32 cellular contexts compared by ENCODE assay signal in genomic region chr6:93751969-93752368, GRCh38.
DNase-seq lines count a peak whose midpoint lies in the region; ATAC-seq and TF ChIP-seq lines count a peak whose summit lies in the region.
"Had no signal": no experiment of that assay in that cellular context is flagged by ENCODE, and none has a peak within 500 bp of the region (broad histone marks: within the 10 kb centered on the region; RNA-seq: fewer than 3 reads in every experiment).

No MANE protein-coding gene starts in this region.

- TF ChIP-seq CTCF in choroid plexus epithelial cell (conservative IDR thresholded peaks at IDR 0.05; ENCODE audit: low read depth, low read length), result no peak
- TF ChIP-seq CTCF in retinal pigment epithelial cell (conservative IDR thresholded peaks at IDR 0.05; ENCODE audit: low read depth, low read length), result no peak
- no peak for TF ChIP-seq CTCF in dorsolateral prefrontal cortex (IDR thresholded peaks at IDR 0.05 in 54 of 56, conservative IDR thresholded peaks at IDR 0.05 in 2 of 56; ENCODE audit: low read depth in 1 of 56, partially characterized antibody in 56 of 56)

- H3K4me3 Mint-ChIP-seq in activated T-cell treated with anti-CD3 and anti-CD28 coated beads, Interleukin-2, amount 50 U/mL, for 4 hours, result no peak overlapping the region
- H3K4me3 Mint-ChIP-seq: activated CD8-positive, alpha-beta T cell treated with anti-CD3 and anti-CD28 coated beads for 36 hours; activated naive CD4-positive, alpha-beta T cell treated with anti-CD3 and anti-CD28 coated beads, Interleukin-2, amount 10 ng/mL, durations not matched to agents 7 days and 5 days; B cell; CD4-positive, alpha-beta memory T cell; immature natural killer cell; stimulated activated naive CD8-positive, alpha-beta T cell treated with anti-CD3 and anti-CD28 coated beads, Interleukin-15, amount 100 ng/mL, for 72 hours had no signal

- H3K4me3 ChIP-seq in choroid plexus epithelial cell (ENCODE audit: low read depth, low read length) (no peak overlapping the region), retinal pigment epithelial cell (ENCODE audit: low read length) (no peak overlapping the region), dorsolateral prefrontal cortex (no peak overlapping the region)
- H3K4me3 ChIP-seq: cardiac muscle cell, esophagus squamous epithelium, Peyer's patch, right lobe of liver, thoracic aorta had no signal

- H3K9me3 Mint-ChIP-seq in activated T-cell treated with anti-CD3 and anti-CD28 coated beads, Interleukin-2, amount 50 U/mL, for 4 hours, result no peaks in the 10 kb centered on the region
- H3K9me3 Mint-ChIP-seq: activated CD8-positive, alpha-beta T cell treated with anti-CD3 and anti-CD28 coated beads for 36 hours had no signal

- H3K27ac ChIP-seq in dorsolateral prefrontal cortex, result no peak overlapping the region
- H3K27ac ChIP-seq: cardiac muscle cell, esophagus squamous epithelium, Peyer's patch, right lobe of liver, thoracic aorta had no signal

- no peaks in the 10 kb centered on the region for H3K27me3 ChIP-seq in dorsolateral prefrontal cortex
- H3K27me3 ChIP-seq: cardiac muscle cell, esophagus squamous epithelium, Peyer's patch, right lobe of liver had no signal

- H3K27me3 Mint-ChIP-seq in activated T-cell treated with anti-CD3 and anti-CD28 coated beads, Interleukin-2, amount 50 U/mL, for 4 hours (ENCODE audit: low read depth), result no peaks in the 10 kb centered on the region
- H3K27me3 Mint-ChIP-seq: activated CD8-positive, alpha-beta T cell treated with anti-CD3 and anti-CD28 coated beads for 36 hours; activated naive CD4-positive, alpha-beta T cell treated with anti-CD3 and anti-CD28 coated beads, Interleukin-2, amount 10 ng/mL, durations not matched to agents 7 days and 5 days; B cell; CD4-positive, alpha-beta memory T cell; stimulated activated naive CD8-positive, alpha-beta T cell treated with anti-CD3 and anti-CD28 coated beads, Interleukin-15, amount 100 ng/mL, for 72 hours had no signal

- DNase-seq in LHCN-M2 (ENCODE audit: low read depth) (peak; percentile 38), choroid plexus epithelial cell (ENCODE audit: low read depth) (peak; percentile 42), islet precursor cell (peak; percentile 59), retinal pigment epithelial cell (ENCODE audit: low read depth) (peak; percentile 39), dorsolateral prefrontal cortex (no peak)
- no peak for DNase-seq in activated T-cell treated with anti-CD3 and anti-CD28 coated beads, Interleukin-2, amount 50 U/mL, for 4 hours
- DNase-seq: activated CD4-positive, CD25-positive, alpha-beta regulatory T cell treated with anti-CD3 and anti-CD28 coated beads, Interleukin-2, amount 50 U/mL, for 72 hours; activated CD8-positive, alpha-beta memory T cell treated with anti-CD3 and anti-CD28 coated beads, Interleukin-2, amount 50 U/mL, for 48 hours; activated CD8-positive, alpha-beta T cell treated with anti-CD3 and anti-CD28 coated beads for 36 hours; activated naive CD4-positive, alpha-beta T cell treated with anti-CD3 and anti-CD28 coated beads, Interleukin-2, amount 10 ng/mL, durations not matched to agents 7 days and 5 days; amniotic stem cell; CD4-positive, alpha-beta memory T cell; DND-41; esophagus squamous epithelium; GOT3; hippocampal formation; immature natural killer cell; NCI-H1417; NCI-H2081 treated with DMSO at 0.1 percent for 48 hours; NCI-H748 treated with DMSO at 0.1 percent for 48 hours; Peyer's patch; posterior cingulate gyrus; right lobe of liver; SHP77; stimulated activated CD4-positive, alpha-beta T cell treated with anti-CD3 and anti-CD28 coated beads, Interleukin-2, amount 100 ng/mL, for 48 hours; stimulated activated naive CD8-positive, alpha-beta T cell treated with anti-CD3 and anti-CD28 coated beads, Interleukin-15, amount 100 ng/mL, for 72 hours had no signal

- no peaks in the 10 kb centered on the region for H3K4me1 Mint-ChIP-seq in activated T-cell treated with anti-CD3 and anti-CD28 coated beads, Interleukin-2, amount 50 U/mL, for 4 hours (ENCODE audit: low read depth)
- H3K4me1 Mint-ChIP-seq: activated naive CD4-positive, alpha-beta T cell treated with anti-CD3 and anti-CD28 coated beads, Interleukin-2, amount 10 ng/mL, durations not matched to agents 7 days and 5 days; B cell; CD4-positive, alpha-beta memory T cell; immature natural killer cell; stimulated activated naive CD8-positive, alpha-beta T cell treated with anti-CD3 and anti-CD28 coated beads, Interleukin-15, amount 100 ng/mL, for 72 hours had no signal

- no peaks in the 10 kb centered on the region for H3K36me3 Mint-ChIP-seq in activated T-cell treated with anti-CD3 and anti-CD28 coated beads, Interleukin-2, amount 50 U/mL, for 4 hours (ENCODE audit: insufficient read depth)
- H3K36me3 Mint-ChIP-seq: activated naive CD4-positive, alpha-beta T cell treated with anti-CD3 and anti-CD28 coated beads, Interleukin-2, amount 10 ng/mL, durations not matched to agents 7 days and 5 days; CD4-positive, alpha-beta memory T cell; immature natural killer cell had no signal

- ATAC-seq in GM19395 (IDR thresholded peaks at IDR 0.05; ENCODE audit: unreplicated experiment), result no peak
- ATAC-seq in activated T-cell treated with anti-CD3 and anti-CD28 coated beads, Interleukin-2, amount 50 U/mL, for 4 hours, result no peak
- ATAC-seq: activated CD8-positive, alpha-beta T cell treated with anti-CD3 and anti-CD28 coated beads for 36 hours; HepG2; left lobe of liver; right lobe of liver; stimulated activated naive CD8-positive, alpha-beta T cell treated with anti-CD3 and anti-CD28 coated beads, Interleukin-15, amount 100 ng/mL, for 72 hours had no signal

- intact Hi-C loops in dorsolateral prefrontal cortex (cut with DNase I), result no loop called here

Comparison
In these comparisons a context has a peak if more than half of its experiments do, and no peak if none do; other contexts are left out.
1. DNase-seq: peak in LHCN-M2 (single experiment), choroid plexus epithelial cell (single experiment), islet precursor cell (single experiment) and retinal pigment epithelial cell (single experiment); none in dorsolateral prefrontal cortex (0 of 10) and activated T-cell treated with anti-CD3 and anti-CD28 coated beads, Interleukin-2, amount 50 U/mL, for 4 hours (single experiment).